In the genomic region with DNA sequence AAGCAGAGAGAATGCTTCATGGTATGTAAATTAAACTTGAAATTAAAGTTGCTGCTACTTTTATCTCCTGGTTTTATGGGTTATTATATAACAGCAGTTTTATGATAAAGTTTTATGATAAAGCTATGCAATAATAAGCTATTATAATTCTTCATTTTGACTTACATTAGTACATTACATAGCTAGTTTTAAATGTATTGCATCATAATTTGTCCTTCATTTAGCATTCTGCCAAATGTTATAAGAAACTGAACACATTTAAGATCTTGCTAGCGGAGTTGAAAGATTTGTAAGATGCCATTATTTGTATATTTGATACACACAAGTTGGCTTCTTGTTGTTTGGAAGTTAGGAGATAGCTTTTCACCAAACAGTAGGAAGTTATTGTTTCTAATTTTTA, we compare ENCODE assay signal across 36 cellular contexts.
"Had no signal": no experiment of that assay in that cellular context is flagged by ENCODE, and none has a peak within 500 bp of the region (broad histone marks: within the 10 kb centered on the region; RNA-seq: fewer than 3 reads in every experiment).

No MANE protein-coding gene starts in this region.

- DNase-seq: Karpas-422, Kasumi-1, MG63, MM.1S, MV-4-11, NCI-H1048, NCI-H1092, NCI-H1092 treated with DMSO at 0.1 percent for 48 hours, NCI-H1105, NCI-H1105 treated with DMSO at 0.1 percent for 48 hours, NCI-H1417, NCI-H1417 treated with DMSO at 0.1 percent for 48 hours, NCI-H1436, NCI-H1436 treated with DMSO at 0.1 percent for 48 hours, NCI-H146, NCI-H1694, NCI-H1694 treated with DMSO at 0.1 percent for 48 hours, NCI-H187, NCI-H187 treated with DMSO at 0.1 percent for 48 hours, NCI-H1930, NCI-H2029, NCI-H2029 treated with DMSO at 0.1 percent for 48 hours, NCI-H2081, NCI-H2081 treated with DMSO at 0.1 percent for 48 hours, NCI-H2107, NCI-H2171, NCI-H2171 treated with DMSO at 0.1 percent for 48 hours, NCI-H2227 treated with DMSO at 0.1 percent for 48 hours, NCI-H226, NCI-H345, NCI-H446, NCI-H446 treated with DMSO at 0.1 percent for 48 hours, NCI-H510A, NCI-H510A treated with DMSO at 0.1 percent for 48 hours, NCI-H524, NCI-H524 treated with DMSO at 0.1 percent for 48 hours had no signal

- H3K4me3 ChIP-seq: MG63 had no signal

- H3K9me3 ChIP-seq: MG63 had no signal

- H3K36me3 ChIP-seq: MG63 had no signal

- H3K27me3 ChIP-seq: MG63 had no signal
